ENCODE assay signal across 8 cellular contexts in genomic region chr11:86954288-86955110, GRCh38. TPM values are rescaled to one million over a fixed set of nuclear protein-coding genes. Genes with fewer than 3 reads are reported as not detected.
DNase-seq lines count a peak whose midpoint lies in the region; ATAC-seq and TF ChIP-seq lines count a peak whose summit lies in the region.

No MANE protein-coding gene starts in this region.

- H3K27me3 Mint-ChIP-seq in activated CD4-positive, alpha-beta T cell treated with anti-CD3 and anti-CD28 coated beads, Interleukin-2, amount 10 ng/mL, durations not matched to agents 24 days and 14 days, result peaks cover 71% of the 10 kb centered on the region

- H3K9me3 ChIP-seq in breast epithelium (no peaks in the 10 kb centered on the region), left lung (no peaks in the 10 kb centered on the region), thymus (ENCODE audit: control insufficient read depth) (no peaks in the 10 kb centered on the region)

- no peak for DNase-seq in activated CD4-positive, alpha-beta T cell treated with anti-CD3 and anti-CD28 coated beads, Interleukin-2, amount 10 ng/mL, durations not matched to agents 24 days and 14 days
- no peak for DNase-seq in activated CD4-positive, alpha-beta T cell treated with anti-CD3 and anti-CD28 coated beads, Interleukin-2, amount 50 U/mL, for 4 hours
- DNase-seq in KBM-7 (peak; percentile 47), breast epithelium (ENCODE audit: low spot score in 2 of 2) (no peak), left lung (peak in 1 of 2 donors; percentile 45), NCI-H524 treated with DMSO at 0.1 percent for 48 hours (lab: John Stamatoyannopoulos, UW) (no peak)

- H3K4me1 Mint-ChIP-seq in activated CD4-positive, alpha-beta T cell treated with anti-CD3 and anti-CD28 coated beads, Interleukin-2, amount 10 ng/mL, durations not matched to agents 24 days and 14 days, result peaks cover 7% of the 10 kb centered on the region

- H3K4me3 Mint-ChIP-seq in activated CD4-positive, alpha-beta T cell treated with anti-CD3 and anti-CD28 coated beads, Interleukin-2, amount 10 ng/mL, durations not matched to agents 24 days and 14 days, result peak overlapping the region; percentile 70

- no peak overlapping the region for H3K27ac Mint-ChIP-seq in activated CD4-positive, alpha-beta T cell treated with anti-CD3 and anti-CD28 coated beads, Interleukin-2, amount 10 ng/mL, durations not matched to agents 24 days and 14 days

- no peaks in the 10 kb centered on the region for H3K27me3 ChIP-seq in breast epithelium
- H3K27me3 ChIP-seq in left lung, result peaks cover 0 to 31% of the 10 kb centered on the region in 2 donors
- peaks cover 47% of the 10 kb centered on the region for H3K27me3 ChIP-seq in thymus (ENCODE audit: control insufficient read depth, insufficient read depth)

- no peak for TF ChIP-seq POLR2A in breast epithelium (IDR thresholded peaks at IDR 0.05)

- H3K9me3 Mint-ChIP-seq in activated CD4-positive, alpha-beta T cell treated with anti-CD3 and anti-CD28 coated beads, Interleukin-2, amount 10 ng/mL, durations not matched to agents 24 days and 14 days, result no peaks in the 10 kb centered on the region

- H3K4me3 ChIP-seq in breast epithelium, result peak overlapping the region; percentile 93 to 98 (median 95)
- H3K4me3 ChIP-seq in left lung, result peak overlapping the region; percentile 58 to 84
- H3K4me3 ChIP-seq in thymus (ENCODE audit: low read length), result peak overlapping the region; percentile 49

- H3K36me3 Mint-ChIP-seq in activated CD4-positive, alpha-beta T cell treated with anti-CD3 and anti-CD28 coated beads, Interleukin-2, amount 10 ng/mL, durations not matched to agents 24 days and 14 days (ENCODE audit: low read depth), result peaks cover 2% of the 10 kb centered on the region

- H3K36me3 ChIP-seq in breast epithelium (no peaks in the 10 kb centered on the region), left lung (peaks cover 0 to 5% of the 10 kb centered on the region in 2 donors), thymus (ENCODE audit: control insufficient read depth, insufficient read depth) (no peaks in the 10 kb centered on the region)

- in situ Hi-C loops in KBM-7 (cut with MboI; ENCODE audit: low pct_unique_long_range_greater_than_20kb, low sequenced_read_pairs), result no loop called here

- ATAC-seq in left lung (no peak), HG03571 (IDR thresholded peaks at IDR 0.05; ENCODE audit: unreplicated experiment) (no peak)

- intact Hi-C loops in activated CD4-positive, alpha-beta T cell treated with anti-CD3 and anti-CD28 coated beads, Interleukin-2, amount 10 ng/mL, durations not matched to agents 24 days and 14 days (cut with micrococcal nuclease), result loop anchor here (5.0 to 10.0 kb wide), 2 partner anchors 83 to 130 kb away; partner anchors contain the start of gene TMEM135
- intact Hi-C loops in breast epithelium (cut with DNase I; ENCODE audit: low total_unique reads) (loop anchor here (5.0 to 10.0 kb wide), 3 partner anchors 38 to 1368 kb away; partner anchors contain the start of gene TMEM135), left lung (cut with DNase I) (no loop called here)

- H3K27ac ChIP-seq in breast epithelium (peak overlapping the region; percentile 87 to 94), left lung (peak overlapping the region; percentile 78 to 83), thymus (ENCODE audit: low read depth) (peak overlapping the region; percentile 42)

- WGBS in thymus, result 13% methylated on average over 43 of the region's 43 CpGs

- TF ChIP-seq CTCF in breast epithelium (IDR thresholded peaks at IDR 0.05), result no peak
- no peak for TF ChIP-seq CTCF in left lung (IDR thresholded peaks at IDR 0.05)

- H3K4me1 ChIP-seq in breast epithelium (no peaks in the 10 kb centered on the region), left lung (peaks cover 2 to 8% of the 10 kb centered on the region in 2 donors), thymus (ENCODE audit: control insufficient read depth, insufficient read depth, low read length) (peaks cover 3% of the 10 kb centered on the region)

RNA-seq across cellular contexts. Expression of gene FZD4, which starts 0.7 kb away (rescaled TPM):
- total RNA-seq in activated CD4-positive, alpha-beta T cell treated with anti-CD3 and anti-CD28 coated beads, Interleukin-2, amount 10 ng/mL, durations not matched to agents 24 days and 14 days, result 0.02 TPM in 1 of 2 replicates, not detected in the other
- total RNA-seq in breast epithelium, result 100 to 1,000 TPM in 1 of 3 donors, 10 to 100 TPM in 2; 44.5 to 408 (median 72.8) TPM
- total RNA-seq in left lung, result 10 to 100 TPM; 23.5 to 25.1 TPM
- 5.9 TPM for polyA plus RNA-seq in thymus

Comparison
In these comparisons a context has a peak if more than half of its experiments do, and no peak if none do; other contexts are left out.
1. RNA of gene FZD4, which starts 0.7 kb away (total RNA-seq): 44.5 to 408 TPM in breast epithelium and 23.5 to 25.1 TPM in left lung; 0.02 TPM in activated CD4-positive, alpha-beta T cell treated with anti-CD3 and anti-CD28 coated beads, Interleukin-2, amount 10 ng/mL, durations not matched to agents 24 days and 14 days; every median in the first group is over 10 times any median in the second.
2. intact Hi-C loops: an anchor here in activated CD4-positive, alpha-beta T cell treated with anti-CD3 and anti-CD28 coated beads, Interleukin-2, amount 10 ng/mL, durations not matched to agents 24 days and 14 days (5.0 to 10.0 kb wide) and breast epithelium (5.0 to 10.0 kb wide); none called in left lung.
3. Peak in every context shown above with its lines, with median percentiles within 50 percentile points of each other: H3K27ac ChIP-seq and H3K4me3 ChIP-seq.